24 cellular contexts compared by ENCODE assay signal in the genomic region with DNA sequence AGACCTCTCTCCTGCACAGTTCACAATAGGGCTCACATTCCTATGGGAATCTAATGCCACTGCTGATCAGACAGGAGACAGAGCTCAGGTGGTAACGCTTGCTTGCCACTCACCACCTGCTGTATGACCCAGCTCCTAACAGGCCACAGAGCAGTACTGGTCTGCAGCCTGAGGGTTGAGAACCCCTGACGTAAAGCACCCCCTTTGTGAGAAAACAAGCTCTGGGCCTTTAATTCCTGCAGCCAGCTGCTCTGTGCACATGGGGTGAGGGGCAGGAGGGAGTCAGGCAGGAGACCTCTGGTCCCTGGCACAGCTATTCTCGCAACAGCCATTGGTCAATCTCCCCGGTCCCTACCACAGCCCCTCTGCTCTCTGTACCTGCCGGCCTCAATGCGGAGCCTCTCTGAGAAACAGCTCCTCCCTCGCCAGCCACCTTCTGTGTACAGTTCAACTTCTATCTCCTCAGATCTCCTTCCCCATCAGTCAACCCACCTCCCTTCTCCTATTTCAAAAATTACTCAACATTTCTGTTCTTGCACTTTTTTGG.
DNase-seq lines count a peak whose midpoint lies in the region; ATAC-seq and TF ChIP-seq lines count a peak whose summit lies in the region.
"Had no signal": no experiment of that assay in that cellular context is flagged by ENCODE, and none has a peak within 500 bp of the region (broad histone marks: within the 10 kb centered on the region; RNA-seq: fewer than 3 reads in every experiment).

No MANE protein-coding gene starts in this region.

- no peak overlapping the region for H3K4me3 Mint-ChIP-seq in activated CD4-positive, alpha-beta memory T cell treated with anti-CD3 and anti-CD28 coated beads for 36 hours
- H3K4me3 Mint-ChIP-seq in activated CD4-positive, alpha-beta memory T cell treated with anti-CD3 and anti-CD28 coated beads, Interleukin-2, amount 10 ng/mL, durations not matched to agents 7 days and 5 days, result no peak overlapping the region
- peak overlapping the region in 1 of 3 donors; percentile 70 for H3K4me3 Mint-ChIP-seq in T-cell
- no peak overlapping the region for H3K4me3 Mint-ChIP-seq in memory B cell
- H3K4me3 Mint-ChIP-seq in HFFc6, result no peak overlapping the region
- H3K4me3 Mint-ChIP-seq: mesothelial cell of epicardium, naive B cell had no signal

- TF ChIP-seq CTCF in C4-2B (conservative IDR thresholded peaks at IDR 0.05), result no peak
- no peak for TF ChIP-seq CTCF in HFFc6 (IDR thresholded peaks at IDR 0.05)

- no peaks in the 10 kb centered on the region for H3K27me3 Mint-ChIP-seq in activated CD4-positive, alpha-beta memory T cell treated with anti-CD3 and anti-CD28 coated beads for 36 hours
- H3K27me3 Mint-ChIP-seq in activated CD4-positive, alpha-beta memory T cell treated with anti-CD3 and anti-CD28 coated beads, Interleukin-2, amount 10 ng/mL, durations not matched to agents 7 days and 5 days, result no peaks in the 10 kb centered on the region
- no peaks in the 10 kb centered on the region for H3K27me3 Mint-ChIP-seq in T-cell
- no peaks in the 10 kb centered on the region for H3K27me3 Mint-ChIP-seq in memory B cell
- H3K27me3 Mint-ChIP-seq in HFFc6 (ENCODE audit: insufficient read depth), result no peaks in the 10 kb centered on the region; the same call in 1 of the 2 replicates
- H3K27me3 Mint-ChIP-seq: naive B cell had no signal

- intact Hi-C loops in activated CD4-positive, alpha-beta memory T cell treated with anti-CD3 and anti-CD28 coated beads for 36 hours (cut with micrococcal nuclease), result no loop called here

- POLR2A ChIA-PET in activated CD4-positive, alpha-beta memory T cell treated with anti-CD3 and anti-CD28 coated beads for 36 hours (lab: Charles Lee), result interaction anchor here (1.0 to 1.1 kb wide), 2 partner anchors 14 to 158 kb away, joined by 3 read pairs; no protein-coding TSS in a partner anchor
- POLR2A ChIA-PET in activated CD4-positive, alpha-beta memory T cell treated with anti-CD3 and anti-CD28 coated beads, Interleukin-2, amount 10 ng/mL, durations not matched to agents 7 days and 5 days (lab: Charles Lee), result interaction anchor here (1.0 to 1.8 kb wide), 2 partner anchors 9 to 65 kb away, joined by 3 to 4 read pairs; no protein-coding TSS in a partner anchor
- POLR2A ChIA-PET in T-cell (lab: Charles Lee), result no interaction called here

- peaks cover 12% of the 10 kb centered on the region for H3K9me3 Mint-ChIP-seq in activated CD4-positive, alpha-beta memory T cell treated with anti-CD3 and anti-CD28 coated beads for 36 hours
- H3K9me3 Mint-ChIP-seq in activated CD4-positive, alpha-beta memory T cell treated with anti-CD3 and anti-CD28 coated beads, Interleukin-2, amount 10 ng/mL, durations not matched to agents 7 days and 5 days, result peaks cover 13% of the 10 kb centered on the region
- H3K9me3 Mint-ChIP-seq in T-cell (no peaks in the 10 kb centered on the region), memory B cell (peaks cover 2% of the 10 kb centered on the region), HFFc6 (peaks cover 4% of the 10 kb centered on the region; the same call in 1 of the 2 replicates)

- ATAC-seq in T-cell (replicated peaks in 1 of 4), result no peak
- ATAC-seq in memory B cell (ENCODE audit: low read depth), result no peak
- ATAC-seq: left ventricle myocardium superior had no signal

- peaks cover 52% of the 10 kb centered on the region for H3K36me3 Mint-ChIP-seq in activated CD4-positive, alpha-beta memory T cell treated with anti-CD3 and anti-CD28 coated beads for 36 hours
- peaks cover 56% of the 10 kb centered on the region for H3K36me3 Mint-ChIP-seq in activated CD4-positive, alpha-beta memory T cell treated with anti-CD3 and anti-CD28 coated beads, Interleukin-2, amount 10 ng/mL, durations not matched to agents 7 days and 5 days (ENCODE audit: low read depth)
- H3K36me3 Mint-ChIP-seq in T-cell (peaks cover 52% of the 10 kb centered on the region), memory B cell (peaks cover 52% of the 10 kb centered on the region), HFFc6 (ENCODE audit: low read depth) (peaks cover 44% of the 10 kb centered on the region)

- peaks cover 70% of the 10 kb centered on the region for H3K4me1 Mint-ChIP-seq in activated CD4-positive, alpha-beta memory T cell treated with anti-CD3 and anti-CD28 coated beads for 36 hours (ENCODE audit: low read depth)
- peaks cover 26% of the 10 kb centered on the region for H3K4me1 Mint-ChIP-seq in activated CD4-positive, alpha-beta memory T cell treated with anti-CD3 and anti-CD28 coated beads, Interleukin-2, amount 10 ng/mL, durations not matched to agents 7 days and 5 days
- peaks cover 68 to 86% (median 82%) of the 10 kb centered on the region in 3 donors for H3K4me1 Mint-ChIP-seq in T-cell
- H3K4me1 Mint-ChIP-seq in memory B cell, result peaks cover 25% of the 10 kb centered on the region
- peaks cover 7% of the 10 kb centered on the region; the same call in 1 of the 2 replicates for H3K4me1 Mint-ChIP-seq in HFFc6 (ENCODE audit: low read depth)
- H3K4me1 Mint-ChIP-seq: mesothelial cell of epicardium had no signal

- no peak for DNase-seq in activated CD4-positive, alpha-beta memory T cell treated with anti-CD3 and anti-CD28 coated beads for 36 hours
- DNase-seq in activated CD4-positive, alpha-beta memory T cell treated with anti-CD3 and anti-CD28 coated beads, Interleukin-2, amount 10 ng/mL, durations not matched to agents 7 days and 5 days, result no peak
- DNase-seq in T-cell (no peak), memory B cell (ENCODE audit: low spot score in 2 of 2) (no peak), medulla oblongata (ENCODE audit: extremely low spot score) (no peak), HFFc6 (no peak), NCI-H1048 (lab: John Stamatoyannopoulos, UW) (no peak)
- DNase-seq: activated CD4-positive, alpha-beta T cell treated with anti-CD3 and anti-CD28 coated beads for 48 hours; activated effector memory CD4-positive, alpha-beta T cell treated with anti-CD3 and anti-CD28 coated beads, Interleukin-2, amount 50 U/mL, for 16 hours; DMS79; erythroblast; GF-D8; islet precursor cell; Kasumi-1; left ventricle myocardium superior; naive B cell; NCI-H446; NCI-H82; transverse colon had no signal

- 0 out of 2 replicates have a peak overlapping the region, but pooled peaks have one; percentile 1 for H3K27ac ChIP-seq in C4-2B
- H3K27ac ChIP-seq: breast epithelium, HL-60, SJSA1, transverse colon had no signal

- H3K27ac Mint-ChIP-seq in activated CD4-positive, alpha-beta memory T cell treated with anti-CD3 and anti-CD28 coated beads for 36 hours, result peak overlapping the region; percentile 29
- no peak overlapping the region for H3K27ac Mint-ChIP-seq in activated CD4-positive, alpha-beta memory T cell treated with anti-CD3 and anti-CD28 coated beads, Interleukin-2, amount 10 ng/mL, durations not matched to agents 7 days and 5 days
- H3K27ac Mint-ChIP-seq in T-cell (peak overlapping the region; percentile 89 to 93), memory B cell (peak overlapping the region; percentile 75), HFFc6 (no peak overlapping the region)
- H3K27ac Mint-ChIP-seq: mesothelial cell of epicardium had no signal

- CTCF ChIA-PET in activated CD4-positive, alpha-beta memory T cell treated with anti-CD3 and anti-CD28 coated beads for 36 hours (lab: Charles Lee), result no interaction called here
- CTCF ChIA-PET in activated CD4-positive, alpha-beta memory T cell treated with anti-CD3 and anti-CD28 coated beads, Interleukin-2, amount 10 ng/mL, durations not matched to agents 7 days and 5 days (lab: Charles Lee), result no interaction called here
- CTCF ChIA-PET in T-cell (lab: Charles Lee), result no interaction called here

Comparison
In these comparisons a context has a peak if more than half of its experiments do, and no peak if none do; other contexts are left out.
1. H3K27ac Mint-ChIP-seq: peak in activated CD4-positive, alpha-beta memory T cell treated with anti-CD3 and anti-CD28 coated beads for 36 hours (single experiment), T-cell (2 of 2) and memory B cell (single experiment); none in activated CD4-positive, alpha-beta memory T cell treated with anti-CD3 and anti-CD28 coated beads, Interleukin-2, amount 10 ng/mL, durations not matched to agents 7 days and 5 days (single experiment) and HFFc6 (single experiment).
2. POLR2A ChIA-PET loops: an anchor here in activated CD4-positive, alpha-beta memory T cell treated with anti-CD3 and anti-CD28 coated beads for 36 hours (1.0 to 1.1 kb wide) and activated CD4-positive, alpha-beta memory T cell treated with anti-CD3 and anti-CD28 coated beads, Interleukin-2, amount 10 ng/mL, durations not matched to agents 7 days and 5 days (1.0 to 1.8 kb wide); none called in T-cell.